In genomic region chr4:121943941-121944340, GRCh38 we compare ENCODE assay signal across 9 cellular contexts. TPM values are rescaled to one million over a fixed set of nuclear protein-coding genes. Genes with fewer than 3 reads are reported as not detected.
A peak's percentile ranks its signal among the peaks of the same experiment; 100 is the strongest.
DNase-seq lines count a peak whose midpoint lies in the region; ATAC-seq and TF ChIP-seq lines count a peak whose summit lies in the region.
"Had no signal": no experiment of that assay in that cellular context is flagged by ENCODE, and none has a peak within 500 bp of the region (broad histone marks: within the 10 kb centered on the region; RNA-seq: fewer than 3 reads in every experiment).

No MANE protein-coding gene starts in this region.

- no peaks in the 10 kb centered on the region for H3K9me3 Mint-ChIP-seq in activated naive CD4-positive, alpha-beta T cell treated with anti-CD3 and anti-CD28 coated beads for 36 hours

- ATAC-seq in activated CD4-positive, CD25-positive, alpha-beta regulatory T cell treated with anti-CD3 and anti-CD28 coated beads, Interleukin-2, amount 50 U/mL, for 24 hours, result peak; percentile 45 to 48
- ATAC-seq in HG02885 (IDR thresholded peaks at IDR 0.05; ENCODE audit: poor library complexity, unreplicated experiment) (peak; percentile 83), GM19324 (IDR thresholded peaks at IDR 0.05; ENCODE audit: low FRiP score, unreplicated experiment) (no peak)

- no peak overlapping the region for H2AFZ ChIP-seq in osteoblast (ENCODE audit: low read length)

- H3K27me3 ChIP-seq in osteoblast (ENCODE audit: insufficient read depth, low read length), result peaks cover 6% of the 10 kb centered on the region

- DNase-seq in activated CD4-positive, CD25-positive, alpha-beta regulatory T cell treated with anti-CD3 and anti-CD28 coated beads, Interleukin-2, amount 50 U/mL, for 72 hours, result no peak
- peak; percentile 31 for DNase-seq in activated naive CD4-positive, alpha-beta T cell treated with anti-CD3 and anti-CD28 coated beads for 36 hours
- DNase-seq in osteoblast (ENCODE audit: insufficient read length, low spot score, missing footprints) (no peak), COR-L47 (lab: John Stamatoyannopoulos, UW) (no peak), NCI-H2171 treated with DMSO at 0.1 percent for 48 hours (lab: John Stamatoyannopoulos, UW) (no peak)

- CTCF ChIA-PET in activated naive CD4-positive, alpha-beta T cell treated with anti-CD3 and anti-CD28 coated beads for 36 hours (lab: Charles Lee), result interaction anchor here (1.0 to 1.3 kb wide), 3 partner anchors 9 to 342 kb away, joined by 3 read pairs; no protein-coding TSS in a partner anchor

- no peak overlapping the region for H3K27ac Mint-ChIP-seq in activated naive CD4-positive, alpha-beta T cell treated with anti-CD3 and anti-CD28 coated beads for 36 hours

- TF ChIP-seq CTCF in osteoblast (IDR thresholded peaks at IDR 0.05; ENCODE audit: extremely low read depth, low read depth, low read length), result peak; percentile 34

- intact Hi-C loops in activated naive CD4-positive, alpha-beta T cell treated with anti-CD3 and anti-CD28 coated beads for 36 hours (cut with micrococcal nuclease), result no loop called here

- no peak overlapping the region for H3K27ac ChIP-seq in osteoblast (ENCODE audit: low read depth, low read length)

- no peaks in the 10 kb centered on the region for H3K79me2 ChIP-seq in osteoblast (ENCODE audit: insufficient read depth, low read length)

- peaks cover under 1% of the 10 kb centered on the region for H3K4me1 Mint-ChIP-seq in activated naive CD4-positive, alpha-beta T cell treated with anti-CD3 and anti-CD28 coated beads for 36 hours (ENCODE audit: low read depth)

- H3K36me3 ChIP-seq in osteoblast (ENCODE audit: insufficient read depth, low read length), result no peaks in the 10 kb centered on the region

- H3K27me3 Mint-ChIP-seq in activated naive CD4-positive, alpha-beta T cell treated with anti-CD3 and anti-CD28 coated beads for 36 hours (ENCODE audit: low read depth), result peaks cover 35% of the 10 kb centered on the region

- H4K20me1 ChIP-seq in osteoblast (ENCODE audit: insufficient read depth, low read length), result no peaks in the 10 kb centered on the region

- no peaks in the 10 kb centered on the region for H3K36me3 Mint-ChIP-seq in activated naive CD4-positive, alpha-beta T cell treated with anti-CD3 and anti-CD28 coated beads for 36 hours (ENCODE audit: low read depth)

- H3K4me3 Mint-ChIP-seq in activated naive CD4-positive, alpha-beta T cell treated with anti-CD3 and anti-CD28 coated beads for 36 hours, result no peak overlapping the region

- no peaks in the 10 kb centered on the region for H3K9me3 ChIP-seq in osteoblast (ENCODE audit: low read depth, low read length)
- H3K9me3 ChIP-seq: Caco-2 had no signal

- H3K4me3 ChIP-seq in osteoblast (ENCODE audit: insufficient read depth, low read length), result no peak overlapping the region

- no peak overlapping the region for H3K4me2 ChIP-seq in osteoblast (ENCODE audit: insufficient read depth, low read length)

- no peaks in the 10 kb centered on the region for H3K4me1 ChIP-seq in osteoblast (ENCODE audit: insufficient read depth, low read length)

RNA-seq across cellular contexts. Expression of gene TRPC3, which starts 7.9 kb away (rescaled TPM):
- 1 to 10 TPM; 2.0 to 2.5 TPM for total RNA-seq in activated naive CD4-positive, alpha-beta T cell treated with anti-CD3 and anti-CD28 coated beads for 36 hours
- under 0.01 and 0.29 TPM in 2 replicates for total RNA-seq in osteoblast
